ENCODE assay signal across 13 cellular contexts in genomic region chr11:75014129-75014528, GRCh38. TPM values are rescaled to one million over a fixed set of nuclear protein-coding genes. Genes with fewer than 3 reads are reported as not detected.
DNase-seq lines count a peak whose midpoint lies in the region; FAIRE-seq and TF ChIP-seq lines count a peak whose summit lies in the region.
"Had no signal": no experiment of that assay in that cellular context is flagged by ENCODE, and none has a peak within 500 bp of the region (broad histone marks: within the 10 kb centered on the region; RNA-seq: fewer than 3 reads in every experiment).

No MANE protein-coding gene starts in this region.

- TF ChIP-seq CTCF in AG09309 (IDR thresholded peaks at IDR 0.05; ENCODE audit: control insufficient read depth, insufficient read depth, low read depth, low read length, missing control alignments) (peak; percentile 21), endothelial cell of umbilical vein (IDR thresholded peaks at IDR 0.05; ENCODE audit: extremely low read depth in 1 of 2, insufficient read depth in 1 of 2, low read depth in 1 of 2, low read length in 2 of 2) (no peak)

- no peak for TF ChIP-seq POLR2A in endothelial cell of umbilical vein (IDR thresholded peaks at IDR 0.05; ENCODE audit: low read depth, low read length)

- H3K36me3 ChIP-seq in endothelial cell of umbilical vein (ENCODE audit: control insufficient read depth in 2 of 2, extremely low read depth in 1 of 2, insufficient read depth in 2 of 2, low read length in 2 of 2): peaks cover 0 to 4% of the 10 kb centered on the region in 2 experiments

- POLR2A ChIA-PET in endothelial cell of umbilical vein (lab: Charles Lee): no interaction called here

- no peak overlapping the region for H3K27ac ChIP-seq in endothelial cell of umbilical vein (ENCODE audit: insufficient read depth, low read depth, low read length)

- H3K4me1 ChIP-seq in endothelial cell of umbilical vein (ENCODE audit: control insufficient read depth, extremely low read depth, insufficient read depth, low read length): no peaks in the 10 kb centered on the region

- no TSS peak for BruUV-seq in endothelial cell of umbilical vein (replicated peaks; lab: Mats Ljungman, UMichigan)

- no peak overlapping the region for H3K4me3 Mint-ChIP-seq in activated naive CD4-positive, alpha-beta T cell treated with anti-CD3 and anti-CD28 coated beads for 36 hours
- H3K4me3 Mint-ChIP-seq: CD14-positive monocyte had no signal

- H3K9ac ChIP-seq in endothelial cell of umbilical vein (replicated peaks; ENCODE audit: extremely low read depth, insufficient read depth, low read length): no peak overlapping the region

- dilution Hi-C loops in endothelial cell of umbilical vein (cut with MboI; ENCODE audit: extremely low pct_ligation_motif_present, low sequenced_read_pairs): loop anchor here (25.0 kb wide), 1 partner anchor 102 kb away; no protein-coding TSS in a partner anchor

- no peak overlapping the region for H3K27ac Mint-ChIP-seq in activated naive CD4-positive, alpha-beta T cell treated with anti-CD3 and anti-CD28 coated beads for 36 hours
- H3K27ac Mint-ChIP-seq: CD14-positive monocyte had no signal

- H3K9me3 ChIP-seq in endothelial cell of umbilical vein (replicated peaks; ENCODE audit: control insufficient read depth, insufficient read depth, low read length): no peaks in the 10 kb centered on the region

- H3K27me3 Mint-ChIP-seq in activated naive CD4-positive, alpha-beta T cell treated with anti-CD3 and anti-CD28 coated beads for 36 hours (ENCODE audit: low read depth): no peaks in the 10 kb centered on the region

- peak; percentile 37 for DNase-seq in AG09309 (ENCODE audit: low read depth)
- DNase-seq in M059J (ENCODE audit: low read depth): peak; percentile 75
- DNase-seq in endothelial cell of umbilical vein (ENCODE audit: low read depth, low spot score): peak; percentile 13
- DNase-seq in islet precursor cell: peak; percentile 40
- no peak for DNase-seq in activated naive CD4-positive, alpha-beta T cell treated with anti-CD3 and anti-CD28 coated beads for 36 hours
- no peak for DNase-seq in activated CD4-positive, CD25-positive, alpha-beta regulatory T cell treated with anti-CD3 and anti-CD28 coated beads, Interleukin-2, amount 50 U/mL, for 72 hours
- DNase-seq in hypothalamus (lab: John Stamatoyannopoulos, UW): no peak
- no peak for DNase-seq in activated effector memory CD4-positive, alpha-beta T cell treated with anti-CD3 and anti-CD28 coated beads, Interleukin-2, amount 50 U/mL, for 16 hours
- DNase-seq: activated effector memory CD4-positive, alpha-beta T cell treated with Interleukin-2 at 50 U/mL for 16 hours; NCI-H345; SHP77 treated with DMSO at 0.1 percent for 48 hours; stimulated activated CD4-positive, alpha-beta T cell treated with anti-CD3 and anti-CD28 coated beads, Interleukin-4, amount 100 ng/mL, for 1 hour had no signal

- H3K9me1 ChIP-seq in endothelial cell of umbilical vein (replicated peaks; ENCODE audit: control insufficient read depth, extremely low read depth, insufficient read depth, low read length): no peaks in the 10 kb centered on the region

- no peaks in the 10 kb centered on the region for H4K20me1 ChIP-seq in endothelial cell of umbilical vein (replicated peaks; ENCODE audit: control insufficient read depth, extremely low read depth, insufficient read depth, low read length)

- H3K36me3 Mint-ChIP-seq in activated naive CD4-positive, alpha-beta T cell treated with anti-CD3 and anti-CD28 coated beads for 36 hours (ENCODE audit: low read depth): peaks cover 19% of the 10 kb centered on the region

- FAIRE-seq in endothelial cell of umbilical vein (lab: Jason Lieb, UNC): peak; percentile 24

- H3K79me2 ChIP-seq in endothelial cell of umbilical vein (ENCODE audit: control insufficient read depth, insufficient read depth, low read length): no peaks in the 10 kb centered on the region

- peaks cover 6% of the 10 kb centered on the region for H3K9me3 Mint-ChIP-seq in activated naive CD4-positive, alpha-beta T cell treated with anti-CD3 and anti-CD28 coated beads for 36 hours

- H3K4me3 ChIP-seq in AG09309 (ENCODE audit: control insufficient read depth, low read depth, low read length) (no peak overlapping the region), endothelial cell of umbilical vein (replicated peaks in 1 of 3; ENCODE audit: insufficient read depth in 1 of 3, low read depth in 1 of 3, low read length in 3 of 3) (no peak overlapping the region)

- no peaks in the 10 kb centered on the region for H3K27me3 ChIP-seq in endothelial cell of umbilical vein (ENCODE audit: control insufficient read depth in 2 of 2, insufficient read depth in 2 of 2, low read length in 2 of 2)

- H3K4me2 ChIP-seq in endothelial cell of umbilical vein (ENCODE audit: insufficient read depth, low read length): no peak overlapping the region

- H3K4me1 Mint-ChIP-seq in activated naive CD4-positive, alpha-beta T cell treated with anti-CD3 and anti-CD28 coated beads for 36 hours (ENCODE audit: low read depth): no peaks in the 10 kb centered on the region
- H3K4me1 Mint-ChIP-seq: CD14-positive monocyte had no signal

- CTCF ChIA-PET in endothelial cell of umbilical vein (lab: Charles Lee): interaction anchor here (1.0 to 2.5 kb wide), 9 partner anchors 9 to 234 kb away, joined by 3 to 13 read pairs (median 4); partner anchors contain the start of gene NEU3
- CTCF ChIA-PET in activated naive CD4-positive, alpha-beta T cell treated with anti-CD3 and anti-CD28 coated beads for 36 hours (lab: Charles Lee): interaction anchor here (0.7 to 3.4 kb wide), 3 partner anchors 9 to 126 kb away, joined by 3 to 20 read pairs (median 20); no protein-coding TSS in a partner anchor

- H2AFZ ChIP-seq in endothelial cell of umbilical vein (ENCODE audit: low read depth, low read length): no peak overlapping the region

- intact Hi-C loops in endothelial cell of umbilical vein (cut with micrococcal nuclease): no loop called here
- intact Hi-C loops in activated naive CD4-positive, alpha-beta T cell treated with anti-CD3 and anti-CD28 coated beads for 36 hours (cut with micrococcal nuclease): no loop called here

TF ChIP-seq in endothelial cell of umbilical vein, 7 proteins besides CTCF, POLR2A, EP300 and RAD21:
- no peak for TF ChIP-seq GATA2 (IDR thresholded peaks at IDR 0.05; ENCODE audit: insufficient read depth, insufficient read length, low read depth, low read length)
- no peak for TF ChIP-seq EZH2 (IDR thresholded peaks at IDR 0.05; ENCODE audit: borderline replicate concordance, low read depth, low read length, severe bottlenecking)
- no peak for TF ChIP-seq MYC (IDR thresholded peaks at IDR 0.05; ENCODE audit: low read depth, low read length)
- TF ChIP-seq JUN (IDR thresholded peaks at IDR 0.05; ENCODE audit: borderline replicate concordance, insufficient read depth, insufficient read length, low read depth): no peak
- TF ChIP-seq FOS (IDR thresholded peaks at IDR 0.05; ENCODE audit: borderline replicate concordance, insufficient read depth, low read length): no peak
- no peak for TF ChIP-seq MAX (IDR thresholded peaks at IDR 0.05; ENCODE audit: insufficient read depth, insufficient read length)
- no peak for TF ChIP-seq POLR2AphosphoS5 (IDR thresholded peaks at IDR 0.05; ENCODE audit: insufficient read depth, low read depth, low read length)

RNA-seq across cellular contexts. Expression of gene NEU3, which starts 25.4 kb away (rescaled TPM):
- 7.2 and 8.2 TPM in 2 replicates for total RNA-seq in M059J (2014; rRNA removed; shearing (Covaris generic))
- total RNA-seq in endothelial cell of umbilical vein: 7.0 and 7.6 TPM in 2 replicates
- 5.5 and 5.9 TPM in 2 replicates for polyA plus RNA-seq in endothelial cell of umbilical vein
- polyA plus RNA-seq in endothelial cell of umbilical vein (2011; cell fraction: cytosol; rRNA removed): 3.4 and 3.6 TPM in 2 replicates
- polyA plus RNA-seq in endothelial cell of umbilical vein (2011; cell fraction: nucleus; rRNA removed): 16.1 and 19.0 TPM in 2 replicates
- polyA plus RNA-seq in endothelial cell of umbilical vein (2012): 5.6 and 6.1 TPM in 2 replicates
- polyA minus RNA-seq in endothelial cell of umbilical vein: 21.2 and 21.9 TPM in 2 replicates
- 15.4 TPM for polyA minus RNA-seq in endothelial cell of umbilical vein (2011; cell fraction: cytosol; rRNA and poly(A)+ RNA removed)
- polyA minus RNA-seq in endothelial cell of umbilical vein (2011; cell fraction: nucleus; rRNA and poly(A)+ RNA removed): 16.5 and 19.2 TPM in 2 replicates
- 10 to 100 TPM; 16.4 TPM for total RNA-seq in activated naive CD4-positive, alpha-beta T cell treated with anti-CD3 and anti-CD28 coated beads for 36 hours

Comparison
In these comparisons a context has a peak if more than half of its experiments do, and no peak if none do; other contexts are left out.
1. DNase-seq: peak in AG09309 (single experiment), M059J (single experiment), endothelial cell of umbilical vein (single experiment) and islet precursor cell (single experiment); none in activated naive CD4-positive, alpha-beta T cell treated with anti-CD3 and anti-CD28 coated beads for 36 hours (single experiment), activated CD4-positive, CD25-positive, alpha-beta regulatory T cell treated with anti-CD3 and anti-CD28 coated beads, Interleukin-2, amount 50 U/mL, for 72 hours (single experiment), hypothalamus (0 of 51) and activated effector memory CD4-positive, alpha-beta T cell treated with anti-CD3 and anti-CD28 coated beads, Interleukin-2, amount 50 U/mL, for 16 hours (single experiment).